ENCODE assay signal across 1 cellular context in the genomic region with DNA sequence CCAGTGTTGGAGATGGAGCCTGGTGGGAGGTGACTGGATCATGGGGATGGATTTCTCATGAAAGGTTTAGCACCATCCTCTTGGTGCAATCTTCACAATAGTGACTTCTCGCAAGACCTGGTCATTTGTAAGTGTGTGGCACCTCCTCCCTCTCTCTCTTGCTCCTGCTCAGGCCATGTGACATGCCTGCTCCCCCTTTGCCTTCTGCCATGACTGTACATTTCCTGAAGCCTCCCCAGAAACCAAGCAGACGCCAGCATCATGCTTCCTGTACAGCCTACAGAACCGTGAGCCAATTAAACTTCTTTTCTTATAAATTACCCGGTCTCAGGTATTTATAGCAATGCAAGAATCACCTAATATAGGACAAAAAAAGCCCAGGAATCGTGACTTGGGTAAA.
TF ChIP-seq lines count a peak whose summit lies in the region.

No MANE protein-coding gene starts in this region.

TF ChIP-seq in GM23338, 12 proteins besides CTCF, POLR2A, EP300 and RAD21 (continued from another document):
- TF ChIP-seq, protein P1, sequence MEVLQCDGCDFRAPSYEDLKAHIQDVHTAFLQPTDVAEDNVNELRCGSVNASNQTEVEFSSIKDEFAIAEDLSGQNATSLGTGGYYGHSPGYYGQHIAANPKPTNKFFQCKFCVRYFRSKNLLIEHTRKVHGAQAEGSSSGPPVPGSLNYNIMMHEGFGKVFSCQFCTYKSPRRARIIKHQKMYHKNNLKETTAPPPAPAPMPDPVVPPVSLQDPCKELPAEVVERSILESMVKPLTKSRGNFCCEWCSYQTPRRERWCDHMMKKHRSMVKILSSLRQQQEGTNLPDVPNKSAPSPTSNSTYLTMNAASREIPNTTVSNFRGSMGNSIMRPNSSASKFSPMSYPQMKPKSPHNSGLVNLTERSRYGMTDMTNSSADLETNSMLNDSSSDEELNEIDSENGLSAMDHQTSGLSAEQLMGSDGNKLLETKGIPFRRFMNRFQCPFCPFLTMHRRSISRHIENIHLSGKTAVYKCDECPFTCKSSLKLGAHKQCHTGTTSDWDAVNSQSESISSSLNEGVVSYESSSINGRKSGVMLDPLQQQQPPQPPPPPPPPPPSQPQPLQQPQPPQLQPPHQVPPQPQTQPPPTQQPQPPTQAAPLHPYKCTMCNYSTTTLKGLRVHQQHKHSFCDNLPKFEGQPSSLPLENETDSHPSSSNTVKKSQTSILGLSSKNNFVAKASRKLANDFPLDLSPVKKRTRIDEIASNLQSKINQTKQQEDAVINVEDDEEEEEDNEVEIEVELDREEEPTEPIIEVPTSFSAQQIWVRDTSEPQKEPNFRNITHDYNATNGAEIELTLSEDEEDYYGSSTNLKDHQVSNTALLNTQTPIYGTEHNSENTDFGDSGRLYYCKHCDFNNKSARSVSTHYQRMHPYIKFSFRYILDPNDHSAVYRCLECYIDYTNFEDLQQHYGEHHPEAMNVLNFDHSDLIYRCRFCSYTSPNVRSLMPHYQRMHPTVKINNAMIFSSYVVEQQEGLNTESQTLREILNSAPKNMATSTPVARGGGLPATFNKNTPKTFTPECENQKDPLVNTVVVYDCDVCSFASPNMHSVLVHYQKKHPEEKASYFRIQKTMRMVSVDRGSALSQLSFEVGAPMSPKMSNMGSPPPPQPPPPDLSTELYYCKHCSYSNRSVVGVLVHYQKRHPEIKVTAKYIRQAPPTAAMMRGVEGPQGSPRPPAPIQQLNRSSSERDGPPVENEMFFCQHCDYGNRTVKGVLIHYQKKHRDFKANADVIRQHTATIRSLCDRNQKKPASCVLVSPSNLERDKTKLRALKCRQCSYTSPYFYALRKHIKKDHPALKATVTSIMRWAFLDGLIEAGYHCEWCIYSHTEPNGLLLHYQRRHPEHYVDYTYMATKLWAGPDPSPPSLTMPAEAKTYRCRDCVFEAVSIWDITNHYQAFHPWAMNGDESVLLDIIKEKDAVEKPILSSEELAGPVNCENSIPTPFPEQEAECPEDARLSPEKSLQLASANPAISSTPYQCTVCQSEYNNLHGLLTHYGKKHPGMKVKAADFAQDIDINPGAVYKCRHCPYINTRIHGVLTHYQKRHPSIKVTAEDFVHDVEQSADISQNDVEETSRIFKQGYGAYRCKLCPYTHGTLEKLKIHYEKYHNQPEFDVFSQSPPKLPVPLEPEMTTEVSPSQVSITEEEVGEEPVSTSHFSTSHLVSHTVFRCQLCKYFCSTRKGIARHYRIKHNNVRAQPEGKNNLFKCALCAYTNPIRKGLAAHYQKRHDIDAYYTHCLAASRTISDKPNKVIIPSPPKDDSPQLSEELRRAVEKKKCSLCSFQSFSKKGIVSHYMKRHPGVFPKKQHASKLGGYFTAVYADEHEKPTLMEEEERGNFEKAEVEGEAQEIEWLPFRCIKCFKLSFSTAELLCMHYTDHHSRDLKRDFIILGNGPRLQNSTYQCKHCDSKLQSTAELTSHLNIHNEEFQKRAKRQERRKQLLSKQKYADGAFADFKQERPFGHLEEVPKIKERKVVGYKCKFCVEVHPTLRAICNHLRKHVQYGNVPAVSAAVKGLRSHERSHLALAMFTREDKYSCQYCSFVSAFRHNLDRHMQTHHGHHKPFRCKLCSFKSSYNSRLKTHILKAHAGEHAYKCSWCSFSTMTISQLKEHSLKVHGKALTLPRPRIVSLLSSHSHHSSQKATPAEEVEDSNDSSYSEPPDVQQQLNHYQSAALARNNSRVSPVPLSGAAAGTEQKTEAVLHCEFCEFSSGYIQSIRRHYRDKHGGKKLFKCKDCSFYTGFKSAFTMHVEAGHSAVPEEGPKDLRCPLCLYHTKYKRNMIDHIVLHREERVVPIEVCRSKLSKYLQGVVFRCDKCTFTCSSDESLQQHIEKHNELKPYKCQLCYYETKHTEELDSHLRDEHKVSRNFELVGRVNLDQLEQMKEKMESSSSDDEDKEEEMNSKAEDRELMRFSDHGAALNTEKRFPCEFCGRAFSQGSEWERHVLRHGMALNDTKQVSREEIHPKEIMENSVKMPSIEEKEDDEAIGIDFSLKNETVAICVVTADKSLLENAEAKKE (CRISPR knock-in tag; IDR thresholded peaks at IDR 0.05): no peak
- no peak for TF ChIP-seq JUNB (IDR thresholded peaks at IDR 0.05; ENCODE audit: unreplicated experiment)
- no peak for TF ChIP-seq EZH2phosphoT487 (IDR thresholded peaks at IDR 0.05; ENCODE audit: unreplicated experiment)
- no peak for TF ChIP-seq EZH2 (IDR thresholded peaks at IDR 0.05; ENCODE audit: low read depth, unreplicated experiment)
- TF ChIP-seq, protein P2, sequence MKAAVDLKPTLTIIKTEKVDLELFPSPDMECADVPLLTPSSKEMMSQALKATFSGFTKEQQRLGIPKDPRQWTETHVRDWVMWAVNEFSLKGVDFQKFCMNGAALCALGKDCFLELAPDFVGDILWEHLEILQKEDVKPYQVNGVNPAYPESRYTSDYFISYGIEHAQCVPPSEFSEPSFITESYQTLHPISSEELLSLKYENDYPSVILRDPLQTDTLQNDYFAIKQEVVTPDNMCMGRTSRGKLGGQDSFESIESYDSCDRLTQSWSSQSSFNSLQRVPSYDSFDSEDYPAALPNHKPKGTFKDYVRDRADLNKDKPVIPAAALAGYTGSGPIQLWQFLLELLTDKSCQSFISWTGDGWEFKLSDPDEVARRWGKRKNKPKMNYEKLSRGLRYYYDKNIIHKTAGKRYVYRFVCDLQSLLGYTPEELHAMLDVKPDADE (IDR thresholded peaks at IDR 0.05): no peak
- TF ChIP-seq, protein P3, sequence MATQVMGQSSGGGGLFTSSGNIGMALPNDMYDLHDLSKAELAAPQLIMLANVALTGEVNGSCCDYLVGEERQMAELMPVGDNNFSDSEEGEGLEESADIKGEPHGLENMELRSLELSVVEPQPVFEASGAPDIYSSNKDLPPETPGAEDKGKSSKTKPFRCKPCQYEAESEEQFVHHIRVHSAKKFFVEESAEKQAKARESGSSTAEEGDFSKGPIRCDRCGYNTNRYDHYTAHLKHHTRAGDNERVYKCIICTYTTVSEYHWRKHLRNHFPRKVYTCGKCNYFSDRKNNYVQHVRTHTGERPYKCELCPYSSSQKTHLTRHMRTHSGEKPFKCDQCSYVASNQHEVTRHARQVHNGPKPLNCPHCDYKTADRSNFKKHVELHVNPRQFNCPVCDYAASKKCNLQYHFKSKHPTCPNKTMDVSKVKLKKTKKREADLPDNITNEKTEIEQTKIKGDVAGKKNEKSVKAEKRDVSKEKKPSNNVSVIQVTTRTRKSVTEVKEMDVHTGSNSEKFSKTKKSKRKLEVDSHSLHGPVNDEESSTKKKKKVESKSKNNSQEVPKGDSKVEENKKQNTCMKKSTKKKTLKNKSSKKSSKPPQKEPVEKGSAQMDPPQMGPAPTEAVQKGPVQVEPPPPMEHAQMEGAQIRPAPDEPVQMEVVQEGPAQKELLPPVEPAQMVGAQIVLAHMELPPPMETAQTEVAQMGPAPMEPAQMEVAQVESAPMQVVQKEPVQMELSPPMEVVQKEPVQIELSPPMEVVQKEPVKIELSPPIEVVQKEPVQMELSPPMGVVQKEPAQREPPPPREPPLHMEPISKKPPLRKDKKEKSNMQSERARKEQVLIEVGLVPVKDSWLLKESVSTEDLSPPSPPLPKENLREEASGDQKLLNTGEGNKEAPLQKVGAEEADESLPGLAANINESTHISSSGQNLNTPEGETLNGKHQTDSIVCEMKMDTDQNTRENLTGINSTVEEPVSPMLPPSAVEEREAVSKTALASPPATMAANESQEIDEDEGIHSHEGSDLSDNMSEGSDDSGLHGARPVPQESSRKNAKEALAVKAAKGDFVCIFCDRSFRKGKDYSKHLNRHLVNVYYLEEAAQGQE (IDR thresholded peaks at IDR 0.05; ENCODE audit: unreplicated experiment): no peak
- no peak for TF ChIP-seq ZNF114 (CRISPR knock-in tag; IDR thresholded peaks at IDR 0.05)
TF ChIP-seq in GM23338: peak in this region for 0.
